In the genomic region with DNA sequence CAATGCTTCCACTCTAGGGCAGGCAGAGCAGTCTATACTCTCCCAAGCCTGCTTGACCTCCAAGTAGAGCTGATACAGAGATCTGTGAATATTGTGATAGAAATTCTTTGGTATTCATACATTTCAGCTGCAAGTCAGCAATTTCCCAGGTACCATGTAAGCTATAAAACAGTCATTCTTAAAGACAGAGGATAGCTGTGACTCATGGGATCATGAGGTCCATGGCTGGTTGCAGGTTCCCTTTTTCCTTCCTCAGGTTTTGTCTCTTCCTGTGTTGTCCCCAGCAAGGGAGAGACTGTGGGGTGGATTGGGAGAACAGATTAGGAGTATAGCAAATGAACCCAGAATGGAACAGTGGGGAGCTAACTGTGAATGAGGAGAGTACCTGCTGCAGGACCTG, we compare ENCODE assay signal across 17 cellular contexts. TPM values are rescaled to one million over a fixed set of nuclear protein-coding genes. Genes with fewer than 3 reads are reported as not detected.
DNase-seq lines count a peak whose midpoint lies in the region; FAIRE-seq and TF ChIP-seq lines count a peak whose summit lies in the region.
"Had no signal": no experiment of that assay in that cellular context is flagged by ENCODE, and none has a peak within 500 bp of the region (broad histone marks: within the 10 kb centered on the region; RNA-seq: fewer than 3 reads in every experiment).

No MANE protein-coding gene starts in this region.

- DNase-seq in cardiac muscle cell (ENCODE audit: low read depth in 1 of 2, low spot score in 1 of 2) (no peak), cardiac septum (ENCODE audit: low spot score) (no peak), MV-4-11 (lab: John Stamatoyannopoulos, UW) (peak; percentile 19), endothelial cell of umbilical vein (ENCODE audit: low read depth, low spot score) (peak; percentile 14), H54 (ENCODE audit: insufficient read length, low spot score) (no peak), DMS 273 (lab: John Stamatoyannopoulos, UW; ENCODE audit: unreplicated experiment) (no peak), stomach (no peak)
- DNase-seq: GF-D8, MG63, natural killer cell, NCI-H146, NCI-H2171 treated with DMSO at 0.1 percent for 48 hours, NCI-H69, right lobe of liver, T1000 had no signal

- H3K4me1 ChIP-seq in cardiac muscle cell (ENCODE audit: low read depth) (peaks cover 4% of the 10 kb centered on the region), endothelial cell of umbilical vein (ENCODE audit: control insufficient read depth, extremely low read depth, insufficient read depth, low read length) (peaks cover 12% of the 10 kb centered on the region), stomach (peaks cover 15 to 21% (median 17%) of the 10 kb centered on the region in 4 donors)

- no peaks in the 10 kb centered on the region for H4K20me1 ChIP-seq in endothelial cell of umbilical vein (replicated peaks; ENCODE audit: control insufficient read depth, extremely low read depth, insufficient read depth, low read length)

- H3K27me3 ChIP-seq in cardiac muscle cell (no peaks in the 10 kb centered on the region), endothelial cell of umbilical vein (ENCODE audit: control insufficient read depth in 2 of 2, insufficient read depth in 2 of 2, low read length in 2 of 2) (no peaks in the 10 kb centered on the region), stomach (no peaks in the 10 kb centered on the region)
- H3K27me3 ChIP-seq: MG63, right lobe of liver had no signal

- BruUV-seq in endothelial cell of umbilical vein (replicated peaks; lab: Mats Ljungman, UMichigan), result no TSS peak

- no peak overlapping the region for H3K4me2 ChIP-seq in endothelial cell of umbilical vein (ENCODE audit: insufficient read depth, low read length)

- H3K27ac ChIP-seq in cardiac muscle cell (peak overlapping the region; percentile 17), endothelial cell of umbilical vein (ENCODE audit: insufficient read depth, low read depth, low read length) (no peak overlapping the region), stomach (no peak overlapping the region)
- H3K27ac ChIP-seq: C4-2B, HL-60, right lobe of liver had no signal

- no peak overlapping the region for H3K9ac ChIP-seq in endothelial cell of umbilical vein (replicated peaks; ENCODE audit: extremely low read depth, insufficient read depth, low read length)

- H3K36me3 ChIP-seq in cardiac muscle cell (peaks cover 27% of the 10 kb centered on the region), endothelial cell of umbilical vein (ENCODE audit: control insufficient read depth in 2 of 2, extremely low read depth in 1 of 2, insufficient read depth in 2 of 2, low read length in 2 of 2) (peaks cover 18 to 27% of the 10 kb centered on the region in 2 experiments), stomach (peaks cover 50 to 76% (median 73%) of the 10 kb centered on the region in 4 donors)

- no peak overlapping the region for H2AFZ ChIP-seq in endothelial cell of umbilical vein (ENCODE audit: low read depth, low read length)

- intact Hi-C loops in cardiac septum (cut with DNase I) (loop anchor here (5.0 to 10.0 kb wide), 2 partner anchors 108 to 460 kb away; a partner anchor contains a TSS), endothelial cell of umbilical vein (cut with micrococcal nuclease) (no loop called here), stomach (cut with DNase I; ENCODE audit: low total_unique reads) (no loop called here)

- H3K4me3 ChIP-seq in cardiac muscle cell (no peak overlapping the region), endothelial cell of umbilical vein (replicated peaks in 1 of 3; ENCODE audit: insufficient read depth in 1 of 3, low read depth in 1 of 3, low read length in 3 of 3) (no peak overlapping the region), stomach (no peak overlapping the region)
- H3K4me3 ChIP-seq: MG63, right lobe of liver had no signal

- no peaks in the 10 kb centered on the region for H3K79me2 ChIP-seq in endothelial cell of umbilical vein (ENCODE audit: control insufficient read depth, insufficient read depth, low read length)

- CTCF ChIA-PET in endothelial cell of umbilical vein (lab: Charles Lee), result interaction anchor here (0.9 to 8.8 kb wide), 4 partner anchors 11 to 464 kb away, joined by 3 to 254 read pairs (median 4); a partner anchor contains a TSS

- TF ChIP-seq POLR2A in endothelial cell of umbilical vein (IDR thresholded peaks at IDR 0.05; ENCODE audit: low read depth, low read length), result no peak
- no peak for TF ChIP-seq POLR2A in H54 (IDR thresholded peaks at IDR 0.05; ENCODE audit: low read depth, low read length)
- TF ChIP-seq POLR2A in stomach (IDR thresholded peaks at IDR 0.05), result no peak

- no peaks in the 10 kb centered on the region for H3K9me1 ChIP-seq in endothelial cell of umbilical vein (replicated peaks; ENCODE audit: control insufficient read depth, extremely low read depth, insufficient read depth, low read length)

- POLR2A ChIA-PET in endothelial cell of umbilical vein (lab: Charles Lee), result no interaction called here

- FAIRE-seq in endothelial cell of umbilical vein (lab: Jason Lieb, UNC), result peak; percentile 70
- FAIRE-seq in H54 (lab: Jason Lieb, UNC), result no peak

- dilution Hi-C loops in endothelial cell of umbilical vein (cut with MboI; ENCODE audit: extremely low pct_ligation_motif_present, low sequenced_read_pairs), result no loop called here

- no peak for TF ChIP-seq EP300 in stomach (IDR thresholded peaks at IDR 0.05)

- H3K9me3 ChIP-seq in cardiac muscle cell (ENCODE audit: low read depth), result no peaks in the 10 kb centered on the region
- H3K9me3 ChIP-seq in endothelial cell of umbilical vein (replicated peaks; ENCODE audit: control insufficient read depth, insufficient read depth, low read length), result no peaks in the 10 kb centered on the region
- H3K9me3 ChIP-seq in stomach, result no peaks in the 10 kb centered on the region
- H3K9me3 ChIP-seq: MG63, right lobe of liver had no signal

- no peak for TF ChIP-seq CTCF in cardiac muscle cell (IDR thresholded peaks at IDR 0.05; ENCODE audit: low read depth, low read length)
- no peak for TF ChIP-seq CTCF in endothelial cell of umbilical vein (IDR thresholded peaks at IDR 0.05; ENCODE audit: extremely low read depth in 1 of 2, insufficient read depth in 1 of 2, low read depth in 1 of 2, low read length in 2 of 2)
- TF ChIP-seq CTCF in stomach (IDR thresholded peaks at IDR 0.05), result no peak

RNA-seq across cellular contexts. Expression of a gene that starts 5.4 kb away (rescaled TPM):
- 63.3 and 76.5 TPM in 2 replicates for total RNA-seq in cardiac muscle cell
- 60.4 and 84.7 TPM in 2 replicates for polyA plus RNA-seq in cardiac muscle cell
- total RNA-seq in cardiac septum, result 37.0 TPM
- total RNA-seq in endothelial cell of umbilical vein, result 23.0 and 26.9 TPM in 2 replicates
- 32.7 and 37.9 TPM in 2 replicates for polyA plus RNA-seq in endothelial cell of umbilical vein
- polyA plus RNA-seq in endothelial cell of umbilical vein (2011; cell fraction: cytosol; rRNA removed), result 17.3 and 24.1 TPM in 2 replicates
- 92.9 and 98.1 TPM in 2 replicates for polyA plus RNA-seq in endothelial cell of umbilical vein (2011; cell fraction: nucleus; rRNA removed)
- 10.7 and 13.5 TPM in 2 replicates for polyA plus RNA-seq in endothelial cell of umbilical vein (2012)
- polyA minus RNA-seq in endothelial cell of umbilical vein, result 24.2 and 26.3 TPM in 2 replicates
- polyA minus RNA-seq in endothelial cell of umbilical vein (2011; cell fraction: cytosol; rRNA and poly(A)+ RNA removed), result 48.4 TPM
- 28.8 and 28.9 TPM in 2 replicates for polyA minus RNA-seq in endothelial cell of umbilical vein (2011; cell fraction: nucleus; rRNA and poly(A)+ RNA removed)
- 100 to 1,000 TPM in 3 of 5 donors, 10 to 100 TPM in 2; 34.0 to 383 (median 158) TPM for total RNA-seq in stomach
- 10 to 100 TPM; 19.1 to 49.2 (median 21.2) TPM for polyA plus RNA-seq in stomach

RNA-seq across cellular contexts. Expression of a gene that starts 22.5 kb away (rescaled TPM):
- total RNA-seq in cardiac muscle cell (176 and 223 TPM in 2 replicates), cardiac septum (96.6 TPM), endothelial cell of umbilical vein (161 and 192 TPM in 2 replicates), stomach (100 to 1,000 TPM in 4 of 5 donors, 10 to 100 TPM in 1; 51.6 to 184 (median 151) TPM)
- polyA plus RNA-seq in cardiac muscle cell (276 and 277 TPM in 2 replicates), endothelial cell of umbilical vein (319 and 337 TPM in 2 replicates), stomach (100 to 1,000 TPM in 1 of 3 donors, 10 to 100 TPM in 2; 59.4 to 133 (median 65.3) TPM)
- polyA plus RNA-seq in endothelial cell of umbilical vein (2011; cell fraction: cytosol; rRNA removed), result 116 and 132 TPM in 2 replicates
- 987 and 1,038 TPM in 2 replicates for polyA plus RNA-seq in endothelial cell of umbilical vein (2011; cell fraction: nucleus; rRNA removed)
- polyA plus RNA-seq in endothelial cell of umbilical vein (2012), result 109 and 131 TPM in 2 replicates
- 292 and 353 TPM in 2 replicates for polyA minus RNA-seq in endothelial cell of umbilical vein
- polyA minus RNA-seq in endothelial cell of umbilical vein (2011; cell fraction: cytosol; rRNA and poly(A)+ RNA removed), result 51.5 TPM
- 147 and 154 TPM in 2 replicates for polyA minus RNA-seq in endothelial cell of umbilical vein (2011; cell fraction: nucleus; rRNA and poly(A)+ RNA removed)

RNA-seq across cellular contexts. Expression of a gene that starts 33.7 kb away (rescaled TPM):
- total RNA-seq in cardiac muscle cell, result 78.0 and 81.0 TPM in 2 replicates
- 54.6 and 96.2 TPM in 2 replicates for polyA plus RNA-seq in cardiac muscle cell
- total RNA-seq in cardiac septum, result 13.6 TPM
- 20.4 and 22.7 TPM in 2 replicates for total RNA-seq in endothelial cell of umbilical vein
- polyA plus RNA-seq in endothelial cell of umbilical vein, result 60.8 and 66.0 TPM in 2 replicates
- 27.6 and 33.5 TPM in 2 replicates for polyA plus RNA-seq in endothelial cell of umbilical vein (2011; cell fraction: cytosol; rRNA removed)
- polyA plus RNA-seq in endothelial cell of umbilical vein (2011; cell fraction: nucleus; rRNA removed), result 94.8 and 97.8 TPM in 2 replicates
- polyA plus RNA-seq in endothelial cell of umbilical vein (2012), result 16.1 and 17.5 TPM in 2 replicates
- polyA minus RNA-seq in endothelial cell of umbilical vein, result 51.4 and 57.0 TPM in 2 replicates
- 23.5 TPM for polyA minus RNA-seq in endothelial cell of umbilical vein (2011; cell fraction: cytosol; rRNA and poly(A)+ RNA removed)
- 14.4 and 17.6 TPM in 2 replicates for polyA minus RNA-seq in endothelial cell of umbilical vein (2011; cell fraction: nucleus; rRNA and poly(A)+ RNA removed)
- 10 to 100 TPM in 4 of 5 donors, 1 to 10 TPM in 1; 2.3 to 74.1 (median 47.1) TPM for total RNA-seq in stomach
- 10 to 100 TPM; 34.9 to 41.4 (median 35.0) TPM for polyA plus RNA-seq in stomach

RNA-seq across cellular contexts. Expression of a gene that starts 37.3 kb away (rescaled TPM):
- total RNA-seq in cardiac muscle cell (217 and 361 TPM in 2 replicates), cardiac septum (140 TPM), endothelial cell of umbilical vein (74.5 and 91.1 TPM in 2 replicates), stomach (10 to 100 TPM; 41.3 to 74.8 (median 44.9) TPM)
- polyA plus RNA-seq in cardiac muscle cell (280 and 310 TPM in 2 replicates), endothelial cell of umbilical vein (91.4 and 140 TPM in 2 replicates), stomach (100 to 1,000 TPM in 1 of 3 donors, 10 to 100 TPM in 2; 93.3 to 105 (median 94.2) TPM)
- polyA plus RNA-seq in endothelial cell of umbilical vein (2011; cell fraction: cytosol; rRNA removed), result 67.9 and 83.8 TPM in 2 replicates
- polyA plus RNA-seq in endothelial cell of umbilical vein (2011; cell fraction: nucleus; rRNA removed), result 28.7 and 33.7 TPM in 2 replicates
- 74.2 and 75.4 TPM in 2 replicates for polyA plus RNA-seq in endothelial cell of umbilical vein (2012)
- polyA minus RNA-seq in endothelial cell of umbilical vein, result 54.4 and 55.5 TPM in 2 replicates
- 94.3 TPM for polyA minus RNA-seq in endothelial cell of umbilical vein (2011; cell fraction: cytosol; rRNA and poly(A)+ RNA removed)
- polyA minus RNA-seq in endothelial cell of umbilical vein (2011; cell fraction: nucleus; rRNA and poly(A)+ RNA removed), result 26.0 and 38.9 TPM in 2 replicates

RNA-seq across cellular contexts. Expression of a gene that starts 44.5 kb away (rescaled TPM):
- total RNA-seq in cardiac muscle cell (155 and 186 TPM in 2 replicates), cardiac septum (49.5 TPM), endothelial cell of umbilical vein (189 and 195 TPM in 2 replicates), stomach (100 to 1,000 TPM in 3 of 5 donors, 10 to 100 TPM in 2; 50.4 to 159 (median 107) TPM)
- polyA plus RNA-seq in cardiac muscle cell (118 and 179 TPM in 2 replicates), endothelial cell of umbilical vein (134 and 167 TPM in 2 replicates), stomach (100 to 1,000 TPM in 2 of 3 donors, 10 to 100 TPM in 1; 90.9 to 156 (median 107) TPM)
- polyA plus RNA-seq in endothelial cell of umbilical vein (2011; cell fraction: cytosol; rRNA removed), result 202 and 221 TPM in 2 replicates
- polyA plus RNA-seq in endothelial cell of umbilical vein (2011; cell fraction: nucleus; rRNA removed), result 255 and 269 TPM in 2 replicates
- polyA plus RNA-seq in endothelial cell of umbilical vein (2012), result 194 and 239 TPM in 2 replicates
- polyA minus RNA-seq in endothelial cell of umbilical vein, result 350 and 383 TPM in 2 replicates
- 325 TPM for polyA minus RNA-seq in endothelial cell of umbilical vein (2011; cell fraction: cytosol; rRNA and poly(A)+ RNA removed)
- 82.4 and 114 TPM in 2 replicates for polyA minus RNA-seq in endothelial cell of umbilical vein (2011; cell fraction: nucleus; rRNA and poly(A)+ RNA removed)

Comparison
In these comparisons a context has a peak if more than half of its experiments do, and no peak if none do; other contexts are left out.
1. DNase-seq: peak in MV-4-11 (single experiment) and endothelial cell of umbilical vein (single experiment); none in cardiac muscle cell (0 of 2), cardiac septum (single experiment), H54 (single experiment), DMS 273 (single experiment) and stomach (single experiment).